ENCODE assay signal across 34 cellular contexts in genomic region chr19:23909222-23909621, GRCh38.
"Had no signal": no experiment of that assay in that cellular context is flagged by ENCODE, and none has a peak within 500 bp of the region (broad histone marks: within the 10 kb centered on the region; RNA-seq: fewer than 3 reads in every experiment).

No MANE protein-coding gene starts in this region.

- H3K9ac ChIP-seq: KMS-11 had no signal

- H3K4me2 ChIP-seq: KMS-11 had no signal

- H3K27me3 ChIP-seq: MG63 had no signal

- H3K36me3 ChIP-seq: MG63 had no signal

- H3K4me3 ChIP-seq: MG63 had no signal

- H3K27ac ChIP-seq: KMS-11 had no signal

- DNase-seq: Karpas-422, Kasumi-1, MG63, MM.1S, MV-4-11, NCI-H1048, NCI-H1092, NCI-H1092 treated with DMSO at 0.1 percent for 48 hours, NCI-H1105, NCI-H1105 treated with DMSO at 0.1 percent for 48 hours, NCI-H1417, NCI-H1417 treated with DMSO at 0.1 percent for 48 hours, NCI-H1436, NCI-H1436 treated with DMSO at 0.1 percent for 48 hours, NCI-H146, NCI-H1694, NCI-H1694 treated with DMSO at 0.1 percent for 48 hours, NCI-H187, NCI-H187 treated with DMSO at 0.1 percent for 48 hours, NCI-H1930, NCI-H2029, NCI-H2029 treated with DMSO at 0.1 percent for 48 hours, NCI-H2081, NCI-H2081 treated with DMSO at 0.1 percent for 48 hours, NCI-H2107, NCI-H2171, NCI-H2171 treated with DMSO at 0.1 percent for 48 hours, NCI-H2227 treated with DMSO at 0.1 percent for 48 hours, NCI-H226, NCI-H345, NCI-H446, NCI-H446 treated with DMSO at 0.1 percent for 48 hours, NCI-H510A had no signal

- H3K9me3 ChIP-seq: MG63 had no signal
